Comparison of ENCODE assay signal across 19 cellular contexts in genomic region chr5:174642816-174643405, GRCh38.
A peak's percentile ranks its signal among the peaks of the same experiment; 100 is the strongest.
DNase-seq lines count a peak whose midpoint lies in the region; ATAC-seq and TF ChIP-seq lines count a peak whose summit lies in the region.
"Had no signal": no experiment of that assay in that cellular context is flagged by ENCODE, and none has a peak within 500 bp of the region (broad histone marks: within the 10 kb centered on the region; RNA-seq: fewer than 3 reads in every experiment).

No MANE protein-coding gene starts in this region.

- peak overlapping the region; percentile 42 for H3K27ac Mint-ChIP-seq in chondrocyte (ENCODE audit: unreplicated experiment)
- no peak overlapping the region for H3K27ac Mint-ChIP-seq in type B pancreatic cell
- H3K27ac Mint-ChIP-seq: CD4-positive, alpha-beta memory T cell; HFFc6 had no signal

- no peak overlapping the region for H3K4me3 ChIP-seq in HEK293 (ENCODE audit: low read depth, low read length)
- H3K4me3 ChIP-seq: BLaER1 treated with 17β-estradiol and CSF1 and Interleukin-3, amounts not matched to agents 10 nM and 100 nM; Peyer's patch; SJSA1 had no signal

- POLR2A ChIA-PET in HEK293 (lab: Yijun Ruan, JAX), result no interaction called here

- H3K9me3 Mint-ChIP-seq in chondrocyte (ENCODE audit: low read depth), result peaks cover 11% of the 10 kb centered on the region
- H3K9me3 Mint-ChIP-seq in type B pancreatic cell, result peaks cover 6% of the 10 kb centered on the region

- CTCF ChIA-PET in HEK293 (lab: Yijun Ruan, JAX), result interaction anchor here (0.6 kb wide), 1 partner anchor 221 kb away, joined by 4 read pairs; no protein-coding TSS in a partner anchor

- H3K36me3 ChIP-seq in HEK293 (ENCODE audit: control insufficient read depth in 2 of 2, insufficient read depth in 1 of 2, low read length in 2 of 2), result no peaks in the 10 kb centered on the region
- H3K36me3 ChIP-seq: BLaER1 treated with 17β-estradiol and CSF1 and Interleukin-3, amounts not matched to agents 10 nM and 100 nM; Peyer's patch; SJSA1 had no signal

- H3K4me3 Mint-ChIP-seq in chondrocyte (ENCODE audit: unreplicated experiment) (no peak overlapping the region), type B pancreatic cell (peak overlapping the region; percentile 8)
- H3K4me3 Mint-ChIP-seq: CD4-positive, alpha-beta memory T cell; HFFc6 had no signal

- in situ Hi-C loops in Caki2 (cut with HindIII; ENCODE audit: low pct_unique_long_range_greater_than_20kb, low sequenced_read_pairs), result no loop called here

- no peak for ATAC-seq in GM21447 (IDR thresholded peaks at IDR 0.05; ENCODE audit: unreplicated experiment)
- ATAC-seq in left lobe of liver, result no peak

- TF ChIP-seq CTCF in HEK293 (tag by site-specific recombination; IDR thresholded peaks at IDR 0.05), result no peak
- no peak for TF ChIP-seq CTCF in chondrocyte (IDR thresholded peaks at IDR 0.05)
- no peak for TF ChIP-seq CTCF in type B pancreatic cell (conservative IDR thresholded peaks at IDR 0.05)

- H3K27ac ChIP-seq in HEK293 (ENCODE audit: extremely low read depth, low read depth, low read length), result no peak overlapping the region
- H3K27ac ChIP-seq: BLaER1 treated with 17β-estradiol and CSF1 and Interleukin-3, amounts not matched to agents 10 nM and 100 nM; Peyer's patch; SJSA1 had no signal

- peak; percentile 27 for DNase-seq in Caki2 (ENCODE audit: low read depth)
- peak; percentile 19 for DNase-seq in chondrocyte (ENCODE audit: low spot score)
- no peak for DNase-seq in type B pancreatic cell (ENCODE audit: extremely low spot score, unreplicated experiment)
- no peak for DNase-seq in left lobe of liver (ENCODE audit: low spot score)
- DNase-seq in D341Med (ENCODE audit: low spot score), result no peak
- DNase-seq: Calu3; CD4-positive, alpha-beta memory T cell; GDM1; HFFc6; NCI-H1092 treated with DMSO at 0.1 percent for 48 hours; NCI-H1436 treated with DMSO at 0.1 percent for 48 hours; NCI-H1930; NCI-H748 treated with DMSO at 0.1 percent for 48 hours; Peyer's patch; SW 1271 had no signal

- no peaks in the 10 kb centered on the region for H3K9me3 ChIP-seq in HEK293 (ENCODE audit: control insufficient read depth, insufficient read depth, low read depth, low read length)
- H3K9me3 ChIP-seq: Peyer's patch had no signal

- H3K27me3 Mint-ChIP-seq in chondrocyte (ENCODE audit: low read depth), result no peaks in the 10 kb centered on the region
- H3K27me3 Mint-ChIP-seq in type B pancreatic cell, result no peaks in the 10 kb centered on the region
- H3K27me3 Mint-ChIP-seq: CD4-positive, alpha-beta memory T cell had no signal

- H3K36me3 Mint-ChIP-seq in chondrocyte (ENCODE audit: low read depth), result no peaks in the 10 kb centered on the region
- H3K36me3 Mint-ChIP-seq in type B pancreatic cell, result no peaks in the 10 kb centered on the region
- H3K36me3 Mint-ChIP-seq: CD4-positive, alpha-beta memory T cell had no signal

- peaks cover 37% of the 10 kb centered on the region for H3K4me1 Mint-ChIP-seq in chondrocyte (ENCODE audit: low read depth)
- peaks cover 10% of the 10 kb centered on the region for H3K4me1 Mint-ChIP-seq in type B pancreatic cell (ENCODE audit: unreplicated experiment)
- H3K4me1 Mint-ChIP-seq: CD4-positive, alpha-beta memory T cell had no signal

- H3K4me1 ChIP-seq in HEK293 (ENCODE audit: control insufficient read depth, insufficient read depth, low read length), result no peaks in the 10 kb centered on the region
- H3K4me1 ChIP-seq: BLaER1 treated with 17β-estradiol and CSF1 and Interleukin-3, amounts not matched to agents 10 nM and 100 nM; Peyer's patch; SJSA1 had no signal

TF ChIP-seq in HEK293, 187 proteins besides CTCF, POLR2A, EP300 and RAD21:
- TF ChIP-seq ZNF777 (tag by site-specific recombination; IDR thresholded peaks at IDR 0.05; ENCODE audit: borderline replicate concordance), result no peak
- peak; percentile 28; the same call in 1 of the 2 replicates for TF ChIP-seq PRDM10 (tag by site-specific recombination; IDR thresholded peaks at IDR 0.05)

Comparison
In these comparisons a context has a peak if more than half of its experiments do, and no peak if none do; other contexts are left out.
1. DNase-seq: peak in Caki2 (single experiment) and chondrocyte (single experiment); none in type B pancreatic cell (single experiment), left lobe of liver (single experiment) and D341Med (single experiment).